1 cellular context compared by ENCODE assay signal in the genomic region with DNA sequence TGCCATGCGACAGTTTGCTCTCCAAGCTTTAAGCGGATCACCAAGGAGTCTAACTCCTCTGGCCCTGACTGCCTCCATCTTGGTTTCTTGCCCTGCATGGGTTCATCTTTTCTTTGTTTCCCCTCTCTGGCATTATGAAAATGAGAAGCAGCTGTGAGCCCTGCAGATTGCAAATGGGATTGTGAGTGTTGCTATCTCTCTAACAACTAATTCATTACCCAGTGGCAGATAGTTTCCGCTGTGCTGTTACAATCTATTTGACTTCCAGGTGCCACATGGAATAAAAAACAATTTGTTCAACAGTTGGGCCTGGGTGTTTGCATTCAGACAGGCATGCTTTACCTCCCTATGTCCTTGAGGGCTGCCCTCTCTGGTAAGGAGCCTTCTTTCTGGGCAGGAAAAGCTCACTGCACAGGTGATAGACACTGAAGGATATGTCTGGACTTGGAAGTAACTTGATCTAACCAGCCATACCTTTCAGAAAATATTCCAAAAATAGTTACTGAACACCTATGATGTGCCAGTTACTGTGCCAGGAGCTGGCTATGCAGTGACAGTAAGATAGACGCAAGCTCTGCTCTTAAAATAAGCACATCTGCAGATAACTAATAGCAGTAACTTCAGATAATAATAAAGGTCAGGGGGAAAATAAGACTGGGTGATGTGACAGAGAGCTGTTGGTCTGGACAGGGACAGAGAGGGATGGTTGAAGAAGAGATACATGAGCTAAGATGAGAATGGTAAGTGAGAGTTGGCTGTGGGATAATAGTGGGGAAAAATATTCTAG.
TF ChIP-seq lines count a peak whose summit lies in the region.

No MANE protein-coding gene starts in this region.

TF ChIP-seq in SK-N-SH, 30 proteins besides CTCF, POLR2A, EP300 and RAD21 (continued from another document):
- TF ChIP-seq, protein P1, sequence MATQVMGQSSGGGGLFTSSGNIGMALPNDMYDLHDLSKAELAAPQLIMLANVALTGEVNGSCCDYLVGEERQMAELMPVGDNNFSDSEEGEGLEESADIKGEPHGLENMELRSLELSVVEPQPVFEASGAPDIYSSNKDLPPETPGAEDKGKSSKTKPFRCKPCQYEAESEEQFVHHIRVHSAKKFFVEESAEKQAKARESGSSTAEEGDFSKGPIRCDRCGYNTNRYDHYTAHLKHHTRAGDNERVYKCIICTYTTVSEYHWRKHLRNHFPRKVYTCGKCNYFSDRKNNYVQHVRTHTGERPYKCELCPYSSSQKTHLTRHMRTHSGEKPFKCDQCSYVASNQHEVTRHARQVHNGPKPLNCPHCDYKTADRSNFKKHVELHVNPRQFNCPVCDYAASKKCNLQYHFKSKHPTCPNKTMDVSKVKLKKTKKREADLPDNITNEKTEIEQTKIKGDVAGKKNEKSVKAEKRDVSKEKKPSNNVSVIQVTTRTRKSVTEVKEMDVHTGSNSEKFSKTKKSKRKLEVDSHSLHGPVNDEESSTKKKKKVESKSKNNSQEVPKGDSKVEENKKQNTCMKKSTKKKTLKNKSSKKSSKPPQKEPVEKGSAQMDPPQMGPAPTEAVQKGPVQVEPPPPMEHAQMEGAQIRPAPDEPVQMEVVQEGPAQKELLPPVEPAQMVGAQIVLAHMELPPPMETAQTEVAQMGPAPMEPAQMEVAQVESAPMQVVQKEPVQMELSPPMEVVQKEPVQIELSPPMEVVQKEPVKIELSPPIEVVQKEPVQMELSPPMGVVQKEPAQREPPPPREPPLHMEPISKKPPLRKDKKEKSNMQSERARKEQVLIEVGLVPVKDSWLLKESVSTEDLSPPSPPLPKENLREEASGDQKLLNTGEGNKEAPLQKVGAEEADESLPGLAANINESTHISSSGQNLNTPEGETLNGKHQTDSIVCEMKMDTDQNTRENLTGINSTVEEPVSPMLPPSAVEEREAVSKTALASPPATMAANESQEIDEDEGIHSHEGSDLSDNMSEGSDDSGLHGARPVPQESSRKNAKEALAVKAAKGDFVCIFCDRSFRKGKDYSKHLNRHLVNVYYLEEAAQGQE (IDR thresholded peaks at IDR 0.05; ENCODE audit: low read depth, low read length) = no peak
- TF ChIP-seq GABPA (IDR thresholded peaks at IDR 0.05; ENCODE audit: low read depth) = no peak
- no peak for TF ChIP-seq TCF12 (IDR thresholded peaks at IDR 0.05)
- TF ChIP-seq, protein P2, sequence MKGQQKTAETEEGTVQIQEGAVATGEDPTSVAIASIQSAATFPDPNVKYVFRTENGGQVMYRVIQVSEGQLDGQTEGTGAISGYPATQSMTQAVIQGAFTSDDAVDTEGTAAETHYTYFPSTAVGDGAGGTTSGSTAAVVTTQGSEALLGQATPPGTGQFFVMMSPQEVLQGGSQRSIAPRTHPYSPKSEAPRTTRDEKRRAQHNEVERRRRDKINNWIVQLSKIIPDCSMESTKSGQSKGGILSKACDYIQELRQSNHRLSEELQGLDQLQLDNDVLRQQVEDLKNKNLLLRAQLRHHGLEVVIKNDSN (IDR thresholded peaks at IDR 0.05; ENCODE audit: borderline replicate concordance, low read depth) = no peak
- TF ChIP-seq GATA2 (CRISPR knock-in tag; IDR thresholded peaks at IDR 0.05) = peak; percentile 60
- no peak for TF ChIP-seq JUND (IDR thresholded peaks at IDR 0.05)
- TF ChIP-seq RXRA (IDR thresholded peaks at IDR 0.05; ENCODE audit: borderline replicate concordance, low read depth) = no peak
- no peak for TF ChIP-seq SIN3A (IDR thresholded peaks at IDR 0.05; ENCODE audit: borderline replicate concordance, low read depth, low read length)
- no peak for TF ChIP-seq SMC3 (IDR thresholded peaks at IDR 0.05; ENCODE audit: low read depth, low read length)
- TF ChIP-seq FOXJ3 (CRISPR knock-in tag; IDR thresholded peaks at IDR 0.05) = no peak
- peak; percentile 39; the same call in 1 of the 2 replicates for TF ChIP-seq RCOR1 (IDR thresholded peaks at IDR 0.05; ENCODE audit: low read length)
- TF ChIP-seq, protein P3, sequence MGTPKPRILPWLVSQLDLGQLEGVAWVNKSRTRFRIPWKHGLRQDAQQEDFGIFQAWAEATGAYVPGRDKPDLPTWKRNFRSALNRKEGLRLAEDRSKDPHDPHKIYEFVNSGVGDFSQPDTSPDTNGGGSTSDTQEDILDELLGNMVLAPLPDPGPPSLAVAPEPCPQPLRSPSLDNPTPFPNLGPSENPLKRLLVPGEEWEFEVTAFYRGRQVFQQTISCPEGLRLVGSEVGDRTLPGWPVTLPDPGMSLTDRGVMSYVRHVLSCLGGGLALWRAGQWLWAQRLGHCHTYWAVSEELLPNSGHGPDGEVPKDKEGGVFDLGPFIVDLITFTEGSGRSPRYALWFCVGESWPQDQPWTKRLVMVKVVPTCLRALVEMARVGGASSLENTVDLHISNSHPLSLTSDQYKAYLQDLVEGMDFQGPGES (IDR thresholded peaks at IDR 0.05; ENCODE audit: low read depth, low read length) = no peak
- 0 out of 2 replicates have a peak, but pooled peaks have one; percentile 27 for TF ChIP-seq MXI1 (IDR thresholded peaks at IDR 0.05; ENCODE audit: low read depth, low read length)
- TF ChIP-seq, protein P4, sequence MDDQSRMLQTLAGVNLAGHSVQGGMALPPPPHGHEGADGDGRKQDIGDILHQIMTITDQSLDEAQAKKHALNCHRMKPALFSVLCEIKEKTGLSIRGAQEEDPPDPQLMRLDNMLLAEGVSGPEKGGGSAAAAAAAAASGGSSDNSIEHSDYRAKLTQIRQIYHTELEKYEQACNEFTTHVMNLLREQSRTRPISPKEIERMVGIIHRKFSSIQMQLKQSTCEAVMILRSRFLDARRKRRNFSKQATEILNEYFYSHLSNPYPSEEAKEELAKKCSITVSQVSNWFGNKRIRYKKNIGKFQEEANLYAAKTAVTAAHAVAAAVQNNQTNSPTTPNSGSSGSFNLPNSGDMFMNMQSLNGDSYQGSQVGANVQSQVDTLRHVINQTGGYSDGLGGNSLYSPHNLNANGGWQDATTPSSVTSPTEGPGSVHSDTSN (IDR thresholded peaks at IDR 0.05) = no peak
- no peak for TF ChIP-seq MEF2A (IDR thresholded peaks at IDR 0.05; ENCODE audit: borderline replicate concordance, low read depth)
- TF ChIP-seq NFIC (IDR thresholded peaks at IDR 0.05; ENCODE audit: borderline replicate concordance) = no peak
- TF ChIP-seq NRF1 (IDR thresholded peaks at IDR 0.05; ENCODE audit: low read depth, low read length) = no peak
- no peak for TF ChIP-seq FOXM1 (IDR thresholded peaks at IDR 0.05; ENCODE audit: low read depth)
TF ChIP-seq in SK-N-SH: peak in this region for 3.
